In genomic region chr10:124529661-124530214, GRCh38 we compare ENCODE assay signal across 10 cellular contexts.
DNase-seq lines count a peak whose midpoint lies in the region; ATAC-seq and TF ChIP-seq lines count a peak whose summit lies in the region.
"Had no signal": no experiment of that assay in that cellular context is flagged by ENCODE, and none has a peak within 500 bp of the region (broad histone marks: within the 10 kb centered on the region; RNA-seq: fewer than 3 reads in every experiment).

No MANE protein-coding gene starts in this region.

- no peak overlapping the region for H3K4me3 Mint-ChIP-seq in endodermal cell

- no peaks in the 10 kb centered on the region for H3K9me2 ChIP-seq in MM.1S (replicated peaks; ENCODE audit: insufficient read depth, low read length)

- no peak overlapping the region for H3K27ac Mint-ChIP-seq in endodermal cell

- H2AFZ ChIP-seq in MM.1S (ENCODE audit: low read length) = peak overlapping the region; percentile 13; the same call in 1 of the 2 replicates

- no peaks in the 10 kb centered on the region for H3K9me3 ChIP-seq in MM.1S (replicated peaks; ENCODE audit: insufficient read depth, low read length)
- no peaks in the 10 kb centered on the region for H3K9me3 ChIP-seq in left lung
- no peaks in the 10 kb centered on the region for H3K9me3 ChIP-seq in endodermal cell (ENCODE audit: control insufficient read depth, low read length)
- H3K9me3 ChIP-seq: heart left ventricle had no signal

- H3K27me3 ChIP-seq in MM.1S (replicated peaks; ENCODE audit: insufficient read depth, low read length) (no peaks in the 10 kb centered on the region), left lung (no peaks in the 10 kb centered on the region), brain microvascular endothelial cell (replicated peaks) (no peaks in the 10 kb centered on the region), endodermal cell (ENCODE audit: control insufficient read depth, insufficient read depth, low read length, poor library complexity, severe bottlenecking) (no peaks in the 10 kb centered on the region)
- H3K27me3 ChIP-seq: heart left ventricle had no signal

- peak; percentile 19 for ATAC-seq in GM21717 (IDR thresholded peaks at IDR 0.05; ENCODE audit: unreplicated experiment)
- ATAC-seq in left lung = peak; percentile 15
- ATAC-seq in HG03571 (IDR thresholded peaks at IDR 0.05; ENCODE audit: unreplicated experiment) = no peak

- H3K36me3 Mint-ChIP-seq in endodermal cell (ENCODE audit: low read depth) = no peaks in the 10 kb centered on the region

- TF ChIP-seq CTCF in MM.1S (IDR thresholded peaks at IDR 0.05; ENCODE audit: low read length) = no peak
- no peak for TF ChIP-seq CTCF in left lung (IDR thresholded peaks at IDR 0.05)
- no peak for TF ChIP-seq CTCF in brain microvascular endothelial cell (IDR thresholded peaks at IDR 0.05; ENCODE audit: low read depth, low read length, missing control alignments)
- no peak for TF ChIP-seq CTCF in endodermal cell (conservative IDR thresholded peaks at IDR 0.05)

- intact Hi-C loops in left lung (cut with DNase I) = loop anchor here in 1 of 2 donors (5.0 kb wide), 2 partner anchors 213 to 293 kb away; partner anchors contain the start of gene FAM53B

- H3K27me3 Mint-ChIP-seq in endodermal cell (ENCODE audit: insufficient read depth) = no peaks in the 10 kb centered on the region

- peak overlapping the region; percentile 8; the same call in 1 of the 2 replicates for H3K4me2 ChIP-seq in MM.1S (ENCODE audit: low read depth, low read length)

- H3K9me3 Mint-ChIP-seq in endodermal cell = no peaks in the 10 kb centered on the region

- no peaks in the 10 kb centered on the region for H3K4me1 Mint-ChIP-seq in endodermal cell

- no peak overlapping the region for H3K9ac ChIP-seq in MM.1S (ENCODE audit: low read length)
- no peak overlapping the region for H3K9ac ChIP-seq in endodermal cell (ENCODE audit: extremely low read depth, low read length, poor library complexity, severe bottlenecking)

- H3K36me3 ChIP-seq in MM.1S (replicated peaks; ENCODE audit: insufficient read depth, low read length) (no peaks in the 10 kb centered on the region), left lung (no peaks in the 10 kb centered on the region), brain microvascular endothelial cell (replicated peaks) (no peaks in the 10 kb centered on the region), endodermal cell (ENCODE audit: control insufficient read depth, insufficient read depth, low read length) (no peaks in the 10 kb centered on the region)
- H3K36me3 ChIP-seq: heart left ventricle had no signal

- DNase-seq in CD1c-positive myeloid dendritic cell (ENCODE audit: extremely low spot score) = peak; percentile 33
- no peak for DNase-seq in MM.1S
- DNase-seq in left lung = peak in 1 of 2 donors; percentile 73
- DNase-seq in T-helper 9 cell = no peak
- DNase-seq in brain microvascular endothelial cell = no peak
- no peak for DNase-seq in endodermal cell

- no peaks in the 10 kb centered on the region for H3K79me2 ChIP-seq in MM.1S (ENCODE audit: low read length)

- 71 to 72% methylated on average over 8 to 17 of the region's 17 CpGs for WGBS in endodermal cell (ENCODE audit: insufficient coverage in 1 of 2, insufficient read length in 1 of 2), 2 experiments

- H3F3A ChIP-seq in MM.1S (ENCODE audit: insufficient read depth, low read length) = no peaks in the 10 kb centered on the region

- H3K4me1 ChIP-seq in MM.1S (ENCODE audit: low read length) (no peaks in the 10 kb centered on the region; the same call in 1 of the 2 replicates), left lung (peaks cover 0 to 16% of the 10 kb centered on the region in 2 donors), endodermal cell (ENCODE audit: control insufficient read depth, insufficient read depth, low read length) (no peaks in the 10 kb centered on the region)

- no peaks in the 10 kb centered on the region for H4K20me1 ChIP-seq in MM.1S (ENCODE audit: insufficient read depth, low read length)

- no peak overlapping the region for H3K27ac ChIP-seq in MM.1S (ENCODE audit: low read length)
- H3K27ac ChIP-seq in left lung = no peak overlapping the region
- no peak overlapping the region for H3K27ac ChIP-seq in brain microvascular endothelial cell
- H3K27ac ChIP-seq in endodermal cell (ENCODE audit: low read depth, low read length) = no peak overlapping the region
- H3K27ac ChIP-seq: heart left ventricle, SK-N-MC had no signal

- in situ Hi-C loops in brain microvascular endothelial cell (cut with HindIII; ENCODE audit: low pct_ligation_motif_present, low sequenced_read_pairs) = no loop called here

- H3K4me3 ChIP-seq in MM.1S (ENCODE audit: low read length) (no peak overlapping the region), left lung (no peak overlapping the region), brain microvascular endothelial cell (ENCODE audit: low read depth, low read length) (no peak overlapping the region), endodermal cell (ENCODE audit: low read length) (no peak overlapping the region)
- H3K4me3 ChIP-seq: heart left ventricle, SK-N-MC had no signal
